In genomic region chr6:159951772-159952171, GRCh38 we compare ENCODE assay signal across 16 cellular contexts.
"Had no signal": no experiment of that assay in that cellular context is flagged by ENCODE, and none has a peak within 500 bp of the region (broad histone marks: within the 10 kb centered on the region; RNA-seq: fewer than 3 reads in every experiment).

No MANE protein-coding gene starts in this region.

- H3K4me3 ChIP-seq: mucosa of descending colon, smooth muscle cell, testis had no signal

- H3K4me1 ChIP-seq: testis had no signal

- H3K27me3 ChIP-seq: testis had no signal

- H3K27ac Mint-ChIP-seq: activated CD4-positive, alpha-beta memory T cell treated with anti-CD3 and anti-CD28 coated beads for 36 hours; activated CD4-positive, alpha-beta T cell treated with anti-CD3 and anti-CD28 coated beads for 36 hours; activated CD8-positive, alpha-beta memory T cell treated with anti-CD3 and anti-CD28 coated beads, Interleukin-2, amount 10 ng/mL, durations not matched to agents 7 days and 5 days; activated naive CD4-positive, alpha-beta T cell treated with anti-CD3 and anti-CD28 coated beads for 36 hours; activated T-helper 2 cell treated with anti-CD3 and anti-CD28 coated beads, Interferon-gamma antibody, Interleukin-2, Interleukin-4, amounts not matched to agents 10 μg/mL and 5 μg/mL and 100 μg/mL, durations not matched to agents 14 hours and 24 hours and 36 hours; memory B cell; naive thymus-derived CD8-positive, alpha-beta T cell; stimulated activated naive CD8-positive, alpha-beta T cell treated with anti-CD3 and anti-CD28 coated beads, Interleukin-15, Interleukin-2, amounts not matched to agents 100 ng/mL and 50 ng/mL, for 24 hours had no signal

- H3K27me3 Mint-ChIP-seq: activated CD4-positive, alpha-beta T cell treated with anti-CD3 and anti-CD28 coated beads for 36 hours; stimulated activated naive CD8-positive, alpha-beta T cell treated with anti-CD3 and anti-CD28 coated beads, Interleukin-15, Interleukin-2, amounts not matched to agents 100 ng/mL and 50 ng/mL, for 24 hours had no signal

- ATAC-seq: activated CD4-positive, alpha-beta T cell treated with anti-CD3 and anti-CD28 coated beads for 36 hours; activated CD8-positive, alpha-beta memory T cell treated with anti-CD3 and anti-CD28 coated beads, Interleukin-2, amount 10 ng/mL, durations not matched to agents 7 days and 5 days; mucosa of descending colon; naive thymus-derived CD8-positive, alpha-beta T cell had no signal

- H3K4me3 Mint-ChIP-seq: activated CD4-positive, alpha-beta memory T cell treated with anti-CD3 and anti-CD28 coated beads for 36 hours; activated CD4-positive, alpha-beta T cell treated with anti-CD3 and anti-CD28 coated beads for 36 hours; activated CD8-positive, alpha-beta memory T cell treated with anti-CD3 and anti-CD28 coated beads, Interleukin-2, amount 10 ng/mL, durations not matched to agents 7 days and 5 days; activated naive CD4-positive, alpha-beta T cell treated with anti-CD3 and anti-CD28 coated beads for 36 hours; memory B cell; naive thymus-derived CD8-positive, alpha-beta T cell; stimulated activated naive CD8-positive, alpha-beta T cell treated with anti-CD3 and anti-CD28 coated beads, Interleukin-15, Interleukin-2, amounts not matched to agents 100 ng/mL and 50 ng/mL, for 24 hours had no signal

- H3K4me1 Mint-ChIP-seq: activated CD4-positive, alpha-beta T cell treated with anti-CD3 and anti-CD28 coated beads for 36 hours; activated CD8-positive, alpha-beta memory T cell treated with anti-CD3 and anti-CD28 coated beads, Interleukin-2, amount 10 ng/mL, durations not matched to agents 7 days and 5 days; memory B cell had no signal

- H3K9me3 ChIP-seq: mucosa of descending colon, testis had no signal

- H3K27ac ChIP-seq: testis had no signal

- H3K9me3 Mint-ChIP-seq: activated CD4-positive, alpha-beta memory T cell treated with anti-CD3 and anti-CD28 coated beads for 36 hours; activated naive CD4-positive, alpha-beta T cell treated with anti-CD3 and anti-CD28 coated beads for 36 hours; activated T-helper 2 cell treated with anti-CD3 and anti-CD28 coated beads, Interferon-gamma antibody, Interleukin-2, Interleukin-4, amounts not matched to agents 10 μg/mL and 5 μg/mL and 100 μg/mL, durations not matched to agents 14 hours and 24 hours and 36 hours; memory B cell; naive thymus-derived CD8-positive, alpha-beta T cell; stimulated activated naive CD8-positive, alpha-beta T cell treated with anti-CD3 and anti-CD28 coated beads, Interleukin-15, Interleukin-2, amounts not matched to agents 100 ng/mL and 50 ng/mL, for 24 hours had no signal

- H3K4me2 ChIP-seq: smooth muscle cell had no signal

- DNase-seq: activated CD4-positive, alpha-beta memory T cell treated with anti-CD3 and anti-CD28 coated beads for 36 hours; activated CD4-positive, alpha-beta T cell treated with anti-CD3 and anti-CD28 coated beads for 36 hours; activated CD8-positive, alpha-beta memory T cell treated with anti-CD3 and anti-CD28 coated beads, Interleukin-2, amount 10 ng/mL, durations not matched to agents 7 days and 5 days; activated naive CD4-positive, alpha-beta T cell treated with anti-CD3 and anti-CD28 coated beads for 36 hours; activated T-cell treated with anti-CD3 and anti-CD28 coated beads, Interleukin-2, amount 50 U/mL, for 1 hour; caudate nucleus; glutamatergic neuron; mucosa of descending colon; naive thymus-derived CD8-positive, alpha-beta T cell; nucleus accumbens; T-helper 2 cell; testis had no signal
